Comparison of ENCODE assay signal across 8 cellular contexts in the genomic region with DNA sequence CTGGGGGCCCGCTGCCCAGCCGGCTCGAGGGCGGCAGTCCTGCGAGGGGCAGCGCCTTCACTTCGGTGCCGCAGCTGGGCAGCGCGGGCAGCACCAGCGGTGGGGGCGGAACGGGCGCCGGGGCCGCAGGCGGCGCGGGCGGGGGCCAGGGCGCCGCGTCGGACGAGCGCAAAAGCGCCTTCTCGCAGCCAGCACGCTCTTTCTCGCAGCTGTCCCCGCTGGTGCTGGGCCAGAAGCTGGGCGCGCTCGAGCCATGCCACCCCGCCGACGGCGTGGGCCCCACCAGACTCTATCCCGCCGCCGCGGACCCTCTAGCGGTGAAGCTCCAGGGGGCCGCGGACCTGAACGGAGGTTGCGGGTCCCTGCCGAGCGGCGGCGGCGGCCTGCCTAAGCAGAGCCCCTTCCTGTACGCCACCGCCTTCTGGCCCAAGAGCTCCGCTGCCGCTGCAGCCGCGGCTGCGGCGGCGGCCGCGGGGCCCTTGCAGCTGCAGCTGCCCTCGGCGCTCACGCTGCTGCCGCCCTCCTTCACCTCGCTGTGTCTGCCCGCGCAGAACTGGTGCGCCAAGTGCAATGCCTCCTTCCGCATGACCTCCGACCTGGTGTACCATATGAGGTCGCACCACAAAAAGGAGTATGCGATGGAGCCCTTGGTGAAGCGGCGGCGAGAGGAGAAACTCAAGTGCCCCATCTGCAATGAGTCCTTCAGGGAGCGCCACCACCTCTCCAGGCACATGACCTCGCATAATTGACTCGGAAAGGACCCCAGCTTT. TPM values are rescaled to one million over a fixed set of nuclear protein-coding genes. Genes with fewer than 3 reads are reported as not detected.
A peak's percentile ranks its signal among the peaks of the same experiment; 100 is the strongest.
DNase-seq lines count a peak whose midpoint lies in the region; ATAC-seq, FAIRE-seq and TF ChIP-seq lines count a peak whose summit lies in the region.

No MANE protein-coding gene starts in this region.

- H3K4me1 Mint-ChIP-seq in activated CD4-positive, alpha-beta memory T cell treated with anti-CD3 and anti-CD28 coated beads for 36 hours (ENCODE audit: low read depth) = peaks cover 17% of the 10 kb centered on the region
- peaks cover 21% of the 10 kb centered on the region for H3K4me1 Mint-ChIP-seq in nephron progenitor cell

- no peak for TF ChIP-seq CTCF in epithelial cell of proximal tubule (conservative IDR thresholded peaks at IDR 0.05; ENCODE audit: low read depth, low read length)
- TF ChIP-seq CTCF in nephron progenitor cell (IDR thresholded peaks at IDR 0.05) = no peak

- no peaks in the 10 kb centered on the region for H3K36me3 Mint-ChIP-seq in activated CD4-positive, alpha-beta memory T cell treated with anti-CD3 and anti-CD28 coated beads for 36 hours
- no peaks in the 10 kb centered on the region for H3K36me3 Mint-ChIP-seq in nephron progenitor cell (ENCODE audit: low read depth)

- FAIRE-seq in frontal cortex (lab: Jason Lieb, UNC) = no peak

- DNase-seq in GM03348 (ENCODE audit: low spot score) = peak; percentile 62
- DNase-seq in MG63 = peak; percentile 34
- peak; percentile 76 for DNase-seq in activated CD4-positive, alpha-beta memory T cell treated with anti-CD3 and anti-CD28 coated beads for 36 hours
- no peak for DNase-seq in epithelial cell of proximal tubule (ENCODE audit: low read depth)
- peak; percentile 62 for DNase-seq in nephron progenitor cell
- DNase-seq in frontal cortex (ENCODE audit: low spot score in 2 of 2) = no peak
- DNase-seq in NCI-H446 treated with DMSO at 0.1 percent for 48 hours (lab: John Stamatoyannopoulos, UW) = no peak

- H3K27ac Mint-ChIP-seq in activated CD4-positive, alpha-beta memory T cell treated with anti-CD3 and anti-CD28 coated beads for 36 hours = peak overlapping the region; percentile 68
- H3K27ac Mint-ChIP-seq in nephron progenitor cell = no peak overlapping the region

- H3K4me3 ChIP-seq in MG63 = peak overlapping the region; percentile 42
- peak overlapping the region; percentile 53 for H3K4me3 ChIP-seq in epithelial cell of proximal tubule (ENCODE audit: low read depth, low read length)

- peaks cover 4% of the 10 kb centered on the region for H3K27me3 Mint-ChIP-seq in activated CD4-positive, alpha-beta memory T cell treated with anti-CD3 and anti-CD28 coated beads for 36 hours
- peaks cover 98% of the 10 kb centered on the region for H3K27me3 Mint-ChIP-seq in nephron progenitor cell (ENCODE audit: low read depth, poor library complexity)

- H3K9me3 ChIP-seq in MG63 = no peaks in the 10 kb centered on the region

- H3K9me3 Mint-ChIP-seq in activated CD4-positive, alpha-beta memory T cell treated with anti-CD3 and anti-CD28 coated beads for 36 hours = no peaks in the 10 kb centered on the region
- peaks cover 11% of the 10 kb centered on the region for H3K9me3 Mint-ChIP-seq in nephron progenitor cell

- ATAC-seq in GM21717 (IDR thresholded peaks at IDR 0.05; ENCODE audit: unreplicated experiment) = peak; percentile 39

- CTCF ChIA-PET in activated CD4-positive, alpha-beta memory T cell treated with anti-CD3 and anti-CD28 coated beads for 36 hours (lab: Charles Lee) = interaction anchor here (0.8 to 2.3 kb wide), 26 partner anchors 9 to 1264 kb away, joined by 3 to 93 read pairs (median 5); partner anchors contain the start of genes ANTXR2 and PAQR3

- no peaks in the 10 kb centered on the region for H3K27me3 ChIP-seq in MG63

- POLR2A ChIA-PET in activated CD4-positive, alpha-beta memory T cell treated with anti-CD3 and anti-CD28 coated beads for 36 hours (lab: Charles Lee) = interaction anchor here (1.1 to 1.9 kb wide), 8 partner anchors 10 to 130 kb away, joined by 4 to 8 read pairs (median 6); partner anchors contain the start of gene ANTXR2

- H3K36me3 ChIP-seq in MG63 = no peaks in the 10 kb centered on the region

- intact Hi-C loops in activated CD4-positive, alpha-beta memory T cell treated with anti-CD3 and anti-CD28 coated beads for 36 hours (cut with micrococcal nuclease) = loop anchor here (1.0 to 5.0 kb wide), 7 partner anchors 12 to 1266 kb away; partner anchors contain the start of gene PAQR3

- peak overlapping the region; percentile 78 for H3K4me3 Mint-ChIP-seq in activated CD4-positive, alpha-beta memory T cell treated with anti-CD3 and anti-CD28 coated beads for 36 hours
- peak overlapping the region; percentile 75 for H3K4me3 Mint-ChIP-seq in nephron progenitor cell

RNA-seq across cellular contexts. Expression of gene PRDM8, which starts 5.7 kb away (rescaled TPM):
- 0.49 and 3.6 TPM in 2 replicates for total RNA-seq in MG63 (2014; rRNA removed; shearing (Covaris generic); ENCODE audit: low replicate concordance)
- 1 to 10 TPM; 3.0 to 4.3 TPM for total RNA-seq in activated CD4-positive, alpha-beta memory T cell treated with anti-CD3 and anti-CD28 coated beads for 36 hours
- total RNA-seq in epithelial cell of proximal tubule (0.51 and 3.7 TPM in 2 replicates), frontal cortex (26.9 TPM)

Comparison
In these comparisons a context has a peak if more than half of its experiments do, and no peak if none do; other contexts are left out.
1. DNase-seq: peak in GM03348 (single experiment), MG63 (single experiment), activated CD4-positive, alpha-beta memory T cell treated with anti-CD3 and anti-CD28 coated beads for 36 hours (single experiment) and nephron progenitor cell (single experiment); none in epithelial cell of proximal tubule (single experiment), frontal cortex (0 of 2) and NCI-H446 treated with DMSO at 0.1 percent for 48 hours (single experiment).